Comparison of ENCODE assay signal across 1 cellular context in the genomic region with DNA sequence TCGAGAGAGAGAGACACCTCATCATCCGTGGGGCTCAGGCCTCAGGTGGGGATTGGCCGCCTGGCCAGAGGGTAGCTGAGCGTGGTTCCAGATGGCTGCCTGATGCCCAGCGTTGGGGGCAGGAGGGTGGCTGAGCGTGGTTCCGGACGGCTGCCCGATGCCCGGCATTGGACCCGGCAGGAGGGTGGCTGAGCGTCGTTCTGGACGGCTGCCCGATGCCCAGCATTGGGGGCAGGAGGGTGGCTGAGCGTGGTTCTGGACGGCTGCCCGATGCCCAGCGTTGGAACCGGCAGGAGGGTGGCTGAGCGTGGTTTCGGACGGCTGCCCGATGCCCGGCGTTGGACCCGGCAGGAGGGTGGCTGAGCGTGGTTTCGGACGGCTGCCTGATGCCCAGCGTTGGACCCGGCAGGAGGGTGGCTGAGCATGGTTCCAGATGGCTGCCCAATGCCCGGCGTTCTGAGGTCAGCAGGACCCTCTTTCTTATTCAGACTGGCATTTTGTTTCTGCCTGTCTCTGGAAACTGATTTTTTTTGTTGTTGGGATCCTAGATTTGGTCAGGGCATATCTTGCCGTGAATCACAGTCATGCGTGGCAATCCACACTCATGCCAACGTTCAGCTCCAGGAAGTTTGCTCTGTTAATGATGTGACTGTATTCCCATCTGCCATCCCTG.
A peak's percentile ranks its signal among the peaks of the same experiment; 100 is the strongest.
TF ChIP-seq lines count a peak whose summit lies in the region.

No MANE protein-coding gene starts in this region.

TF ChIP-seq in HepG2, 621 proteins besides CTCF, POLR2A, EP300 and RAD21:
- TF ChIP-seq SNAPC5 (CRISPR knock-in tag; IDR thresholded peaks at IDR 0.05; ENCODE audit: borderline replicate concordance) (no peak), PAWR (CRISPR knock-in tag; IDR thresholded peaks at IDR 0.05; ENCODE audit: borderline replicate concordance) (no peak), ZNF234 (CRISPR knock-in tag; conservative IDR thresholded peaks at IDR 0.05) (no peak), ZNF562 (CRISPR knock-in tag; IDR thresholded peaks at IDR 0.05; ENCODE audit: borderline replicate concordance) (no peak), GRHL1 (CRISPR knock-in tag; conservative IDR thresholded peaks at IDR 0.05) (no peak), HNRNPL (IDR thresholded peaks at IDR 0.05; ENCODE audit: low read depth, low read length) (0 out of 2 replicates have a peak, but pooled peaks have one; percentile 48), DMAP1 (CRISPR knock-in tag; IDR thresholded peaks at IDR 0.05) (no peak)
- TF ChIP-seq, protein P1, sequence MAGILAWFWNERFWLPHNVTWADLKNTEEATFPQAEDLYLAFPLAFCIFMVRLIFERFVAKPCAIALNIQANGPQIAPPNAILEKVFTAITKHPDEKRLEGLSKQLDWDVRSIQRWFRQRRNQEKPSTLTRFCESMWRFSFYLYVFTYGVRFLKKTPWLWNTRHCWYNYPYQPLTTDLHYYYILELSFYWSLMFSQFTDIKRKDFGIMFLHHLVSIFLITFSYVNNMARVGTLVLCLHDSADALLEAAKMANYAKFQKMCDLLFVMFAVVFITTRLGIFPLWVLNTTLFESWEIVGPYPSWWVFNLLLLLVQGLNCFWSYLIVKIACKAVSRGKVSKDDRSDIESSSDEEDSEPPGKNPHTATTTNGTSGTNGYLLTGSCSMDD (CRISPR knock-in tag; IDR thresholded peaks at IDR 0.05) = no peak
TF ChIP-seq in HepG2: peak in this region for 1.
